22 cellular contexts compared by ENCODE assay signal in the genomic region with DNA sequence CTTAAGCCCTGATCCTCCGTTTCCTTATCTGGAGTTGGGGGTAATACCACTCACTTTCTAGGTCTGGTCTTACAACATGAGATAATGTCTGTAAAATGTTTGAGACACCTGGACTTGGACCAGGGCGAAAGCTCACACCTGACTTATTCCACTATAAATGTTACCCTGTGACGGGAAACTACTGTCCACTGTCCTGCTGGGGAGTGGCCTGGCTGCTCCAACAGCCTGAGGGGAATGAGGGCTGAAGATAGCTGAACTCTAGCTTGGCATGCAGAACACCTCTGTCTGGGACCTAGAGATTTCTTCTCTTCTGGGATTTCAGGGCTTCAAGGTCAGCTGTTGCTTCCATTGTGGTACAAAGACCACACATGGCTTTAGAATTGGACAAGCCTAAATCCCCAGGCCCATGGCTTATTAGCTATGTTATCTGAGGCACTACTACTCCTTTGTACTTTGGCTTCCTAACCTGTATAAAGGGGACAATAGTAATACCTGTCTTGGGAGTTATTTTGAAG. TPM values are rescaled to one million over a fixed set of nuclear protein-coding genes. Genes with fewer than 3 reads are reported as not detected.
A peak's percentile ranks its signal among the peaks of the same experiment; 100 is the strongest.
DNase-seq lines count a peak whose midpoint lies in the region; ATAC-seq, FAIRE-seq and TF ChIP-seq lines count a peak whose summit lies in the region.
"Had no signal": no experiment of that assay in that cellular context is flagged by ENCODE, and none has a peak within 500 bp of the region (broad histone marks: within the 10 kb centered on the region; RNA-seq: fewer than 3 reads in every experiment).

No MANE protein-coding gene starts in this region.

- peaks cover 61% of the 10 kb centered on the region for H3K36me3 Mint-ChIP-seq in activated CD4-positive, alpha-beta memory T cell treated with anti-CD3 and anti-CD28 coated beads, Interleukin-2, amount 10 ng/mL, durations not matched to agents 7 days and 5 days (ENCODE audit: low read depth)

- H3K4me3 Mint-ChIP-seq in activated CD4-positive, alpha-beta memory T cell treated with anti-CD3 and anti-CD28 coated beads, Interleukin-2, amount 10 ng/mL, durations not matched to agents 7 days and 5 days, result no peak overlapping the region
- H3K4me3 Mint-ChIP-seq: CD8-positive, alpha-beta memory T cell had no signal

- TF ChIP-seq CTCF in left ventricle myocardium inferior (IDR thresholded peaks at IDR 0.05; ENCODE audit: borderline replicate concordance), result no peak
- TF ChIP-seq CTCF in keratinocyte (optimal IDR thresholded peaks at IDR 0.05 in 1 of 3, IDR thresholded peaks at IDR 0.05 in 1 of 3, conservative IDR thresholded peaks at IDR 0.05 in 1 of 3; ENCODE audit: extremely low read depth in 1 of 3, insufficient read depth in 2 of 3, low read length in 3 of 3), result no peak
- TF ChIP-seq CTCF in psoas muscle (IDR thresholded peaks at IDR 0.05), result no peak

- DNase-seq in left ventricle myocardium inferior (no peak), Right ventricle myocardium inferior (ENCODE audit: missing footprints) (no peak), keratinocyte (ENCODE audit: low read depth, low spot score) (no peak), psoas muscle (no peak), NCI-H2029 treated with DMSO at 0.1 percent for 48 hours (lab: John Stamatoyannopoulos, UW) (no peak)
- no peak for DNase-seq in activated CD4-positive, CD25-positive, alpha-beta regulatory T cell (lab: John Stamatoyannopoulos, UW)
- no peak for DNase-seq in activated CD4-positive, alpha-beta memory T cell treated with anti-CD3 and anti-CD28 coated beads, Interleukin-2, amount 10 ng/mL, durations not matched to agents 7 days and 5 days
- DNase-seq: CD8-positive, alpha-beta memory T cell; GDM1; GOT3; KBM-7; NCI-H1417 treated with DMSO at 0.1 percent for 48 hours; NCI-H1930; NCI-H2171; NCI-H446; NCI-H748 treated with DMSO at 0.1 percent for 48 hours; PC-3 had no signal

- H3K9me3 ChIP-seq in left ventricle myocardium inferior (replicated peaks) (no peaks in the 10 kb centered on the region), keratinocyte (ENCODE audit: control insufficient read depth, low read depth, low read length) (no peaks in the 10 kb centered on the region), psoas muscle (no peaks in the 10 kb centered on the region)
- H3K9me3 ChIP-seq: BLaER1 treated with 17β-estradiol and CSF1 and Interleukin-3, amounts not matched to agents 10 nM and 100 nM had no signal

- POLR2A ChIA-PET in activated CD4-positive, alpha-beta memory T cell treated with anti-CD3 and anti-CD28 coated beads, Interleukin-2, amount 10 ng/mL, durations not matched to agents 7 days and 5 days (lab: Charles Lee), result interaction anchor here (0.6 to 1.1 kb wide), 3 partner anchors 9 to 143 kb away, joined by 3 to 5 read pairs (median 3); a partner anchor contains a TSS

- ATAC-seq in Right ventricle myocardium inferior, result no peak
- no peak for ATAC-seq in psoas muscle
- no peak for ATAC-seq in GM19463 (IDR thresholded peaks at IDR 0.05; ENCODE audit: unreplicated experiment)
- ATAC-seq: GM12878, PC-3 had no signal

- H3K9ac ChIP-seq in keratinocyte (ENCODE audit: control insufficient read depth, extremely low read depth, insufficient read depth, low read length), result no peak overlapping the region

- H3K4me1 ChIP-seq in left ventricle myocardium inferior (peaks cover 100% of the 10 kb centered on the region), keratinocyte (ENCODE audit: control insufficient read depth, extremely low read depth, insufficient read depth, low read length) (peaks cover 55% of the 10 kb centered on the region), psoas muscle (peaks cover 78% of the 10 kb centered on the region)

- H3K9me3 Mint-ChIP-seq in activated CD4-positive, alpha-beta memory T cell treated with anti-CD3 and anti-CD28 coated beads, Interleukin-2, amount 10 ng/mL, durations not matched to agents 7 days and 5 days, result no peaks in the 10 kb centered on the region
- H3K9me3 Mint-ChIP-seq: CD8-positive, alpha-beta memory T cell had no signal

- peak; percentile 75 for FAIRE-seq in keratinocyte (lab: Jason Lieb, UNC)
- FAIRE-seq: GM12878, GM18507 had no signal

- no peak overlapping the region for H3K4me3 ChIP-seq in left ventricle myocardium inferior
- no peak overlapping the region for H3K4me3 ChIP-seq in keratinocyte (ENCODE audit: control insufficient read depth in 2 of 3, extremely low read depth in 1 of 3, insufficient read depth in 2 of 3, low read depth in 1 of 3, low read length in 3 of 3)
- H3K4me3 ChIP-seq in psoas muscle, result no peak overlapping the region
- H3K4me3 ChIP-seq: BLaER1 treated with 17β-estradiol and CSF1 and Interleukin-3, amounts not matched to agents 10 nM and 100 nM; GM12878 had no signal

- H4K20me1 ChIP-seq in keratinocyte (ENCODE audit: control insufficient read depth, extremely low read depth, insufficient read depth, low read length), result peaks cover 52% of the 10 kb centered on the region

- no peak overlapping the region for H3K27ac Mint-ChIP-seq in activated CD4-positive, alpha-beta memory T cell treated with anti-CD3 and anti-CD28 coated beads, Interleukin-2, amount 10 ng/mL, durations not matched to agents 7 days and 5 days
- H3K27ac Mint-ChIP-seq: CD8-positive, alpha-beta memory T cell had no signal

- peaks cover 44% of the 10 kb centered on the region for H3K79me2 ChIP-seq in keratinocyte (ENCODE audit: control insufficient read depth, insufficient read depth, low read length)

- H3K27me3 Mint-ChIP-seq in activated CD4-positive, alpha-beta memory T cell treated with anti-CD3 and anti-CD28 coated beads, Interleukin-2, amount 10 ng/mL, durations not matched to agents 7 days and 5 days, result no peaks in the 10 kb centered on the region

- CTCF ChIA-PET in activated CD4-positive, alpha-beta memory T cell treated with anti-CD3 and anti-CD28 coated beads, Interleukin-2, amount 10 ng/mL, durations not matched to agents 7 days and 5 days (lab: Charles Lee), result interaction anchor here (0.8 kb wide), 1 partner anchor 35 kb away, joined by 3 read pairs; no protein-coding TSS in a partner anchor

- intact Hi-C loops in left ventricle myocardium inferior (cut with micrococcal nuclease), result no loop called here
- intact Hi-C loops in Right ventricle myocardium inferior (cut with DNase I), result no loop called here
- intact Hi-C loops in psoas muscle (cut with DNase I), result loop anchor here in 1 of 2 donors (5.0 kb wide), 1 partner anchor 37 kb away; no protein-coding TSS in a partner anchor

- dilution Hi-C loops in keratinocyte (cut with MboI; ENCODE audit: extremely low pct_ligation_motif_present, low sequenced_read_pairs), result no loop called here

- H3K36me3 ChIP-seq in left ventricle myocardium inferior (peaks cover 88% of the 10 kb centered on the region), keratinocyte (ENCODE audit: control insufficient read depth in 2 of 2, extremely low read depth in 1 of 2, insufficient read depth in 2 of 2, low read length in 2 of 2) (peaks cover 70 to 71% of the 10 kb centered on the region in 2 experiments), psoas muscle (ENCODE audit: insufficient read depth in 1 of 2, low read depth in 1 of 2) (peaks cover 16 to 84% of the 10 kb centered on the region in 2 donors)

- peaks cover 10% of the 10 kb centered on the region for H3K4me1 Mint-ChIP-seq in activated CD4-positive, alpha-beta memory T cell treated with anti-CD3 and anti-CD28 coated beads, Interleukin-2, amount 10 ng/mL, durations not matched to agents 7 days and 5 days

- peak overlapping the region; percentile 99 for H3K27ac ChIP-seq in left ventricle myocardium inferior (replicated peaks)
- H3K27ac ChIP-seq in keratinocyte (ENCODE audit: control insufficient read depth, insufficient read depth, low read length), result no peak overlapping the region
- H3K27ac ChIP-seq in psoas muscle, result peak overlapping the region; percentile 98

- H3K9me1 ChIP-seq in keratinocyte (ENCODE audit: control insufficient read depth, extremely low read depth, insufficient read depth, low read length), result no peaks in the 10 kb centered on the region

- no peak overlapping the region for H3K4me2 ChIP-seq in keratinocyte (ENCODE audit: control insufficient read depth, extremely low read depth, insufficient read depth, low read depth, low read length)

- H2AFZ ChIP-seq in keratinocyte (ENCODE audit: control insufficient read depth, low read length), result no peak overlapping the region

- H3K27me3 ChIP-seq in left ventricle myocardium inferior (ENCODE audit: low read depth) (no peaks in the 10 kb centered on the region), keratinocyte (ENCODE audit: control insufficient read depth, extremely low read depth, insufficient read depth, low read length) (no peaks in the 10 kb centered on the region), psoas muscle (ENCODE audit: insufficient read depth in 3 of 3, low read length in 2 of 3) (no peaks in the 10 kb centered on the region)
- H3K27me3 ChIP-seq: BLaER1 treated with 17β-estradiol and CSF1 and Interleukin-3, amounts not matched to agents 10 nM and 100 nM had no signal

- 86 to 90% (median 90%) methylated on average over 3 of the region's 3 CpGs for WGBS in psoas muscle, 3 donors

RNA-seq across cellular contexts. Expression of a gene that starts 9.5 kb away (rescaled TPM):
- total RNA-seq in left ventricle myocardium inferior, result not detected
- not detected for total RNA-seq in Right ventricle myocardium inferior
- not detected in 3 replicates for polyA plus RNA-seq in keratinocyte
- not detected for polyA plus RNA-seq in keratinocyte (2011; ENCODE audit: low read depth)
- not detected in 2 replicates for polyA plus RNA-seq in keratinocyte (2011; cell fraction: cytosol; rRNA removed)
- polyA plus RNA-seq in keratinocyte (2011; cell fraction: nucleus; rRNA removed), result not detected in 2 replicates
- polyA plus RNA-seq in keratinocyte (2012; ENCODE audit: low replicate concordance), result not detected in 2 replicates
- polyA minus RNA-seq in keratinocyte, result not detected in 3 replicates
- not detected for polyA minus RNA-seq in keratinocyte (2011; cell fraction: cytosol; rRNA and poly(A)+ RNA removed)
- not detected in 2 replicates for polyA minus RNA-seq in keratinocyte (2011; cell fraction: nucleus; rRNA and poly(A)+ RNA removed)
- total RNA-seq in psoas muscle, result not detected
- not detected for polyA plus RNA-seq in psoas muscle
- total RNA-seq in activated CD4-positive, alpha-beta memory T cell treated with anti-CD3 and anti-CD28 coated beads, Interleukin-2, amount 10 ng/mL, durations not matched to agents 7 days and 5 days, result not detected
- total RNA-seq: A172; CD8-positive, alpha-beta memory T cell; GM12878; PC-3 had no signal
- polyA plus RNA-seq: CD8-positive, alpha-beta memory T cell; GM12878 had no signal
